Comparison of ENCODE assay signal across 1 cellular context in the genomic region with DNA sequence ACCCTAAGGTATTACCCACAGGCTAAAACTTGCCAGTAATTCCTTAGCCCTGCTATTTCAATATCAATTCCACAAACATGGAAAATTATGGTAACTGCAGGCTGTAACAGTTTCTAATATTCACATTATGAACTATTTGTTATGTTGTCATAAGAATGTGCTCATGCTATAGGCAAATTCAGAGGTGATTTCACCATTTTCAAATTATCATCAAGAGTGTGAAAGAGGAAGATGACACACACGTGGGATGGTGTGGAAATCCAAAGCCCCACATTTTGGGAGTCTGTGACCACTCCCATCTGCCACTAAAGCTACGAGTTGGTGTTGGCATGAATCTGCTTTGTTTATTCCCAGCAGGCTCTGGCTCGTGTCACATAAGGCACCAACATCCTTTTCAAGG.
TF ChIP-seq lines count a peak whose summit lies in the region.

No MANE protein-coding gene starts in this region.

TF ChIP-seq in A549, 52 proteins besides CTCF, POLR2A, EP300 and RAD21:
- TF ChIP-seq RARB (CRISPR knock-in tag; IDR thresholded peaks at IDR 0.05) (no peak), CHD2 (IDR thresholded peaks at IDR 0.05; ENCODE audit: low read length, partially characterized antibody) (no peak), ESRRA (IDR thresholded peaks at IDR 0.05; ENCODE audit: borderline replicate concordance, low read length) (no peak), RFX5 (IDR thresholded peaks at IDR 0.05) (no peak), ELK1 (IDR thresholded peaks at IDR 0.05; ENCODE audit: low read depth, low read length) (no peak), RNF2 (IDR thresholded peaks at IDR 0.05; ENCODE audit: borderline replicate concordance, low read depth) (no peak), EHF (CRISPR knock-in tag; IDR thresholded peaks at IDR 0.05) (no peak), PHF8 (IDR thresholded peaks at IDR 0.05; ENCODE audit: borderline replicate concordance, low read depth) (no peak), ATOH8 (CRISPR knock-in tag; IDR thresholded peaks at IDR 0.05; ENCODE audit: low read depth) (no peak), NPAS2 (CRISPR knock-in tag; IDR thresholded peaks at IDR 0.05; ENCODE audit: borderline replicate concordance) (no peak), TFCP2L1 (CRISPR knock-in tag; IDR thresholded peaks at IDR 0.05) (no peak), HES2 (IDR thresholded peaks at IDR 0.05) (no peak), POLR2AphosphoS2 (conservative IDR thresholded peaks at IDR 0.05; ENCODE audit: low read length) (no peak), HEYL (CRISPR knock-in tag; IDR thresholded peaks at IDR 0.05) (no peak), KDM1A (IDR thresholded peaks at IDR 0.05; ENCODE audit: low read depth) (no peak)
